11 cellular contexts compared by ENCODE assay signal in genomic region chr17:19940722-19941464, GRCh38. TPM values are rescaled to one million over a fixed set of nuclear protein-coding genes. Genes with fewer than 3 reads are reported as not detected.
DNase-seq lines count a peak whose midpoint lies in the region; ATAC-seq, FAIRE-seq and TF ChIP-seq lines count a peak whose summit lies in the region.
"Had no signal": no experiment of that assay in that cellular context is flagged by ENCODE, and none has a peak within 500 bp of the region (broad histone marks: within the 10 kb centered on the region; RNA-seq: fewer than 3 reads in every experiment).

No MANE protein-coding gene starts in this region.

- TF ChIP-seq CTCF in A549 (IDR thresholded peaks at IDR 0.05) (no peak), esophagus squamous epithelium (IDR thresholded peaks at IDR 0.05) (no peak)

- TF ChIP-seq EP300 in A549 (IDR thresholded peaks at IDR 0.05), result no peak

- CTCF ChIA-PET in A549 (lab: Yijun Ruan, JAX), result interaction anchor here (1.3 kb wide), 1 partner anchor 12 kb away, joined by 3 read pairs; no protein-coding TSS in a partner anchor

- H3K9me3 ChIP-seq in A549 (no peaks in the 10 kb centered on the region), esophagus squamous epithelium (no peaks in the 10 kb centered on the region)
- H3K9me3 ChIP-seq: adrenal gland had no signal

- H3K4me1 ChIP-seq in A549, result peaks cover 58% of the 10 kb centered on the region
- H3K4me1 ChIP-seq in esophagus squamous epithelium, result no peaks in the 10 kb centered on the region
- H3K4me1 ChIP-seq: parathyroid adenoma had no signal

- peak; percentile 97 for FAIRE-seq in A549 (lab: Jason Lieb, UNC)

- peak in 1 of 2 experiments; percentile 72; a peak in 3 of 6 replicates for ATAC-seq in A549

- H3K36me3 ChIP-seq in esophagus squamous epithelium, result peaks cover 0 to 92% (median 31%) of the 10 kb centered on the region in 3 donors

- peak overlapping the region; percentile 65 for H3K4me2 ChIP-seq in A549

- no peak for TF ChIP-seq POLR2A in A549 (IDR thresholded peaks at IDR 0.05; ENCODE audit: low read length)
- TF ChIP-seq POLR2A in esophagus squamous epithelium (IDR thresholded peaks at IDR 0.05), result no peak

- DNase-seq in A549 (ENCODE audit: low read depth in 1 of 2, low spot score in 1 of 2) (peak in 1 of 2 experiments; percentile 47), H4 (ENCODE audit: low spot score) (peak; percentile 62), amniotic epithelial cell (ENCODE audit: low read depth) (peak; percentile 76), iris pigment epithelial cell (ENCODE audit: low read depth) (peak; percentile 71), esophagus squamous epithelium (lab: John Stamatoyannopoulos, UW) (no peak), GM19240 (ENCODE audit: insufficient read length, low spot score) (no peak), NCI-H345 treated with DMSO at 0.1 percent for 48 hours (lab: John Stamatoyannopoulos, UW; ENCODE audit: unreplicated experiment) (no peak)
- no peak for DNase-seq in stimulated activated CD4-positive, alpha-beta T cell treated with anti-CD3 and anti-CD28 coated beads, Interleukin-2, amount 100 ng/mL, for 24 hours
- DNase-seq: adrenal gland, hypothalamus had no signal

- no peak; a peak in 1 of 5 replicates for TF ChIP-seq RAD21 in A549 (conservative IDR thresholded peaks at IDR 0.05 in 1 of 2, IDR thresholded peaks at IDR 0.05 in 1 of 2)

- POLR2A ChIA-PET in A549 (lab: Yijun Ruan, JAX), result no interaction called here

- no peaks in the 10 kb centered on the region for H3K27me3 ChIP-seq in esophagus squamous epithelium
- H3K27me3 ChIP-seq: adrenal gland had no signal

- intact Hi-C loops in esophagus squamous epithelium (cut with DNase I), result no loop called here

- WGBS in A549 (ENCODE audit: missing lambda C conversion rate), result 3% methylated on average over 4 of the region's 4 CpGs
- WGBS in esophagus squamous epithelium, 2 donors, result 64 to 74% methylated on average over 4 of the region's 4 CpGs

- no peak overlapping the region for H3K4me3 ChIP-seq in A549
- H3K4me3 ChIP-seq in esophagus squamous epithelium, result no peak overlapping the region
- H3K4me3 ChIP-seq: adrenal gland had no signal

- H3K27ac ChIP-seq in A549, result peak overlapping the region; percentile 63 to 80; a peak in 5 of 6 replicates
- H3K27ac ChIP-seq in esophagus squamous epithelium, result no peak overlapping the region
- H3K27ac ChIP-seq: adrenal gland, parathyroid adenoma had no signal

TF ChIP-seq in A549, 52 proteins besides CTCF, POLR2A, EP300 and RAD21:
- TF ChIP-seq MAFK (IDR thresholded peaks at IDR 0.05; ENCODE audit: partially characterized antibody), result peak; percentile 59
- no peak for TF ChIP-seq POLR2AphosphoS2 (conservative IDR thresholded peaks at IDR 0.05; ENCODE audit: low read length)
- TF ChIP-seq NFE2L2 (conservative IDR thresholded peaks at IDR 0.05; ENCODE audit: low read length), result 0 out of 2 replicates have a peak, but pooled peaks have one; percentile 8
- no peak for TF ChIP-seq CBX2 (IDR thresholded peaks at IDR 0.05; ENCODE audit: borderline replicate concordance, low read depth)
- TF ChIP-seq, protein P1, sequence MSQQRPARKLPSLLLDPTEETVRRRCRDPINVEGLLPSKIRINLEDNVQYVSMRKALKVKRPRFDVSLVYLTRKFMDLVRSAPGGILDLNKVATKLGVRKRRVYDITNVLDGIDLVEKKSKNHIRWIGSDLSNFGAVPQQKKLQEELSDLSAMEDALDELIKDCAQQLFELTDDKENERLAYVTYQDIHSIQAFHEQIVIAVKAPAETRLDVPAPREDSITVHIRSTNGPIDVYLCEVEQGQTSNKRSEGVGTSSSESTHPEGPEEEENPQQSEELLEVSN (IDR thresholded peaks at IDR 0.05; ENCODE audit: borderline replicate concordance, low read depth), result peak; percentile 49; the same call in 1 of the 2 replicates
- TF ChIP-seq GATA3 (IDR thresholded peaks at IDR 0.05; ENCODE audit: borderline replicate concordance), result peak; percentile 40; the same call in 1 of the 2 replicates
- peak; percentile 34; the same call in 1 of the 2 replicates for TF ChIP-seq MAX (IDR thresholded peaks at IDR 0.05)
- TF ChIP-seq FOSL2 (IDR thresholded peaks at IDR 0.05), result no peak
- peak; percentile 35; the same call in 1 of the 2 replicates for TF ChIP-seq FOSL2 (CRISPR knock-in tag; IDR thresholded peaks at IDR 0.05)
TF ChIP-seq in A549: peak in this region for 6.

RNA-seq across cellular contexts. Expression of gene AKAP10, which starts 36.7 kb away (rescaled TPM):
- polyA plus RNA-seq in A549 (2011; rRNA removed), result 51.1 and 52.9 TPM in 2 replicates
- polyA plus RNA-seq in A549 (2012; cell fraction: cytosol; rRNA removed), result 12.2 and 15.4 TPM in 2 replicates
- 11.2 and 15.7 TPM in 2 replicates for polyA plus RNA-seq in A549 (2012; cell fraction: nucleus; rRNA removed)
- polyA plus RNA-seq in A549 (2017; fragmentation: RNase III; extraction: RNeasy Plus Mini Kit Qiagen cat#74134 plus additional on column Dnase treatment), result 19.9 to 22.0 TPM (median 21.9 TPM) in 3 replicates
- polyA minus RNA-seq in A549 (2011; rRNA and poly(A)+ RNA removed), result 71.1 and 72.9 TPM in 2 replicates
- 12.3 and 16.1 TPM in 2 replicates for total RNA-seq in H4 (2014; rRNA removed; shearing (Covaris generic))
- total RNA-seq in esophagus squamous epithelium, result 10 to 100 TPM in 3 of 4 donors, 1 to 10 TPM in 1; 8.2 to 24.6 (median 16.4) TPM

Comparison
In these comparisons a context has a peak if more than half of its experiments do, and no peak if none do; other contexts are left out.
1. DNase-seq: peak in H4 (single experiment), amniotic epithelial cell (single experiment) and iris pigment epithelial cell (single experiment); none in esophagus squamous epithelium (single experiment), GM19240 (single experiment), stimulated activated CD4-positive, alpha-beta T cell treated with anti-CD3 and anti-CD28 coated beads, Interleukin-2, amount 100 ng/mL, for 24 hours (0 of 2) and NCI-H345 treated with DMSO at 0.1 percent for 48 hours (single experiment).
2. H3K27ac ChIP-seq: peak in A549 (2 of 2); none in esophagus squamous epithelium (0 of 4).